Comparison of ENCODE assay signal across 1 cellular context in genomic region chr14:103360548-103360947, GRCh38.
TF ChIP-seq lines count a peak whose summit lies in the region.

No MANE protein-coding gene starts in this region.

TF ChIP-seq in K562, 482 proteins besides CTCF, POLR2A, EP300 and RAD21 (continues in another document):
- TF ChIP-seq NFRKB (IDR thresholded peaks at IDR 0.05; ENCODE audit: low read depth) (peak; percentile 48; the same call in 1 of the 2 replicates), YY1 (IDR thresholded peaks at IDR 0.05; ENCODE audit: borderline replicate concordance in 1 of 3, control insufficient read depth in 1 of 3, extremely low read depth in 1 of 3, insufficient read depth in 3 of 3, insufficient read length in 1 of 3, insufficient replicate concordance in 2 of 3, low read depth in 1 of 3, low read length in 2 of 3) (peak in 1 of 3 experiments; percentile 30), ZNF592 (IDR thresholded peaks at IDR 0.05) (peak; percentile 80), MGA (IDR thresholded peaks at IDR 0.05) (peak; percentile 63), ARID1B (IDR thresholded peaks at IDR 0.05) (peak; percentile 87), SMARCE1 (IDR thresholded peaks at IDR 0.05) (0 out of 2 replicates have a peak, but pooled peaks have one; percentile 54), ZNF316 (IDR thresholded peaks at IDR 0.05) (peak; percentile 60), NCOR1 (IDR thresholded peaks at IDR 0.05) (peak; percentile 46; the same call in 1 of the 2 replicates), CHCHD3 (CRISPR knock-in tag; IDR thresholded peaks at IDR 0.05) (no peak), CBFA2T2 (conservative IDR thresholded peaks at IDR 0.05) (peak; percentile 74), CTBP1 (IDR thresholded peaks at IDR 0.05; ENCODE audit: borderline replicate concordance) (no peak), MAFF (IDR thresholded peaks at IDR 0.05; ENCODE audit: low read length) (peak; percentile 29; the same call in 1 of the 2 replicates), PRDM10 (IDR thresholded peaks at IDR 0.05; ENCODE audit: partially characterized antibody) (peak; percentile 84), TFAP4 (CRISPR knock-in tag; IDR thresholded peaks at IDR 0.05; ENCODE audit: borderline replicate concordance) (peak; percentile 34; the same call in 1 of the 2 replicates), RCOR1 (IDR thresholded peaks at IDR 0.05; ENCODE audit: borderline replicate concordance in 1 of 2, low read depth in 2 of 2, low read length in 2 of 2) (peak in 1 of 2 experiments; percentile 32; a peak in 1 of 4 replicates), FOXJ2 (tag; IDR thresholded peaks at IDR 0.05) (no peak), MNT (conservative IDR thresholded peaks at IDR 0.05) (peak in 1 of 2 experiments; percentile 33; a peak in 1 of 4 replicates), ILK (tag; IDR thresholded peaks at IDR 0.05; ENCODE audit: borderline replicate concordance, low read depth) (no peak), PTBP1 (IDR thresholded peaks at IDR 0.05; ENCODE audit: low read depth, low read length) (no peak), USF2 (CRISPR knock-in tag; IDR thresholded peaks at IDR 0.05) (peak; percentile 60), CHD1 (IDR thresholded peaks at IDR 0.05; ENCODE audit: low read length) (no peak), ZFX (CRISPR knock-in tag; IDR thresholded peaks at IDR 0.05) (peak; percentile 49; the same call in 1 of the 2 replicates), BHLHE40 (IDR thresholded peaks at IDR 0.05; ENCODE audit: low read length) (no peak), PBX2 (CRISPR knock-in tag; IDR thresholded peaks at IDR 0.05; ENCODE audit: low read depth) (no peak), PBX2 (tag; conservative IDR thresholded peaks at IDR 0.05; ENCODE audit: low read depth) (peak; percentile 51; the same call in 1 of the 2 replicates), HDAC8 (tag; IDR thresholded peaks at IDR 0.05) (no peak), CXXC5 (CRISPR knock-in tag; IDR thresholded peaks at IDR 0.05) (peak; percentile 56), TCF3 (CRISPR knock-in tag; IDR thresholded peaks at IDR 0.05) (peak; percentile 81)
